Comparison of ENCODE assay signal across 1 cellular context in the genomic region with DNA sequence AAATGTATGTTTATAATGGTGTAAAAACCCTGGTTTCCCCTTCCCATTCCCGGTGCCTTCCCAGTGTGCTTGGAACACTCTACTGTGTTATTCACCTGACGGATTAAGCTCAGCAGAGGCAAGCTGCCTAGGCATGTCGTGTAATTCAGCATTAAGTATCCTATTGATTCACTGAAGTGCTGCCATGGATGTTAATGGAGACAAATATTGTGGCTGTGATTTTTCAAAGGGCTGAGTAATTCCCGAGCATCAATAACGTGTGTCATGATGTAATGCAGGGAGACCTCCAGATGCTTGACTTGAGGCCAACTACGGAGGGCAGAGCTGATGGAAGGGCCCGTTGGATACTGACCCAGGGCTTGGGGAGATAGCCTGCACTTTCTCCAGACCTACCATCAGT.
TF ChIP-seq lines count a peak whose summit lies in the region.

No MANE protein-coding gene starts in this region.

TF ChIP-seq in SK-N-SH treated with all-trans-retinoic acid at 6 μM for 48 hours, 23 proteins besides CTCF, POLR2A, EP300 and RAD21 (continued from another document):
- TF ChIP-seq, protein P1, sequence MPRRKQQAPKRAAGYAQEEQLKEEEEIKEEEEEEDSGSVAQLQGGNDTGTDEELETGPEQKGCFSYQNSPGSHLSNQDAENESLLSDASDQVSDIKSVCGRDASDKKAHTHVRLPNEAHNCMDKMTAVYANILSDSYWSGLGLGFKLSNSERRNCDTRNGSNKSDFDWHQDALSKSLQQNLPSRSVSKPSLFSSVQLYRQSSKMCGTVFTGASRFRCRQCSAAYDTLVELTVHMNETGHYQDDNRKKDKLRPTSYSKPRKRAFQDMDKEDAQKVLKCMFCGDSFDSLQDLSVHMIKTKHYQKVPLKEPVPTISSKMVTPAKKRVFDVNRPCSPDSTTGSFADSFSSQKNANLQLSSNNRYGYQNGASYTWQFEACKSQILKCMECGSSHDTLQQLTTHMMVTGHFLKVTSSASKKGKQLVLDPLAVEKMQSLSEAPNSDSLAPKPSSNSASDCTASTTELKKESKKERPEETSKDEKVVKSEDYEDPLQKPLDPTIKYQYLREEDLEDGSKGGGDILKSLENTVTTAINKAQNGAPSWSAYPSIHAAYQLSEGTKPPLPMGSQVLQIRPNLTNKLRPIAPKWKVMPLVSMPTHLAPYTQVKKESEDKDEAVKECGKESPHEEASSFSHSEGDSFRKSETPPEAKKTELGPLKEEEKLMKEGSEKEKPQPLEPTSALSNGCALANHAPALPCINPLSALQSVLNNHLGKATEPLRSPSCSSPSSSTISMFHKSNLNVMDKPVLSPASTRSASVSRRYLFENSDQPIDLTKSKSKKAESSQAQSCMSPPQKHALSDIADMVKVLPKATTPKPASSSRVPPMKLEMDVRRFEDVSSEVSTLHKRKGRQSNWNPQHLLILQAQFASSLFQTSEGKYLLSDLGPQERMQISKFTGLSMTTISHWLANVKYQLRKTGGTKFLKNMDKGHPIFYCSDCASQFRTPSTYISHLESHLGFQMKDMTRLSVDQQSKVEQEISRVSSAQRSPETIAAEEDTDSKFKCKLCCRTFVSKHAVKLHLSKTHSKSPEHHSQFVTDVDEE (CRISPR knock-in tag; IDR thresholded peaks at IDR 0.05): no peak
- TF ChIP-seq CSDC2 (CRISPR knock-in tag; IDR thresholded peaks at IDR 0.05) (no peak), ZC3H10 (CRISPR knock-in tag; IDR thresholded peaks at IDR 0.05) (no peak), TOX (CRISPR knock-in tag; IDR thresholded peaks at IDR 0.05; ENCODE audit: borderline replicate concordance) (no peak)
- TF ChIP-seq, protein P2, sequence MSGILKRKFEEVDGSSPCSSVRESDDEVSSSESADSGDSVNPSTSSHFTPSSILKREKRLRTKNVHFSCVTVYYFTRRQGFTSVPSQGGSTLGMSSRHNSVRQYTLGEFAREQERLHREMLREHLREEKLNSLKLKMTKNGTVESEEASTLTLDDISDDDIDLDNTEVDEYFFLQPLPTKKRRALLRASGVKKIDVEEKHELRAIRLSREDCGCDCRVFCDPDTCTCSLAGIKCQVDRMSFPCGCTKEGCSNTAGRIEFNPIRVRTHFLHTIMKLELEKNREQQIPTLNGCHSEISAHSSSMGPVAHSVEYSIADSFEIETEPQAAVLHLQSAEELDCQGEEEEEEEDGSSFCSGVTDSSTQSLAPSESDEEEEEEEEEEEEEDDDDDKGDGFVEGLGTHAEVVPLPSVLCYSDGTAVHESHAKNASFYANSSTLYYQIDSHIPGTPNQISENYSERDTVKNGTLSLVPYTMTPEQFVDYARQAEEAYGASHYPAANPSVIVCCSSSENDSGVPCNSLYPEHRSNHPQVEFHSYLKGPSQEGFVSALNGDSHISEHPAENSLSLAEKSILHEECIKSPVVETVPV (CRISPR knock-in tag; IDR thresholded peaks at IDR 0.05): no peak
- TF ChIP-seq, protein P3, sequence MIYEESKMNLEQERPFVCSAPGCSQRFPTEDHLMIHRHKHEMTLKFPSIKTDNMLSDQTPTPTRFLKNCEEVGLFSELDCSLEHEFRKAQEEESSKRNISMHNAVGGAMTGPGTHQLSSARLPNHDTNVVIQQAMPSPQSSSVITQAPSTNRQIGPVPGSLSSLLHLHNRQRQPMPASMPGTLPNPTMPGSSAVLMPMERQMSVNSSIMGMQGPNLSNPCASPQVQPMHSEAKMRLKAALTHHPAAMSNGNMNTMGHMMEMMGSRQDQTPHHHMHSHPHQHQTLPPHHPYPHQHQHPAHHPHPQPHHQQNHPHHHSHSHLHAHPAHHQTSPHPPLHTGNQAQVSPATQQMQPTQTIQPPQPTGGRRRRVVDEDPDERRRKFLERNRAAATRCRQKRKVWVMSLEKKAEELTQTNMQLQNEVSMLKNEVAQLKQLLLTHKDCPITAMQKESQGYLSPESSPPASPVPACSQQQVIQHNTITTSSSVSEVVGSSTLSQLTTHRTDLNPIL (CRISPR knock-in tag; IDR thresholded peaks at IDR 0.05; ENCODE audit: low read depth): no peak
